1 cellular context compared by ENCODE assay signal in genomic region chr13:98047785-98048184, GRCh38.
TF ChIP-seq lines count a peak whose summit lies in the region.
"Not testable (repeated sequence)": the region's sequence is repeated elsewhere in the genome, so short reads cannot be mapped to it uniquely, and the experiment has no call there.

No MANE protein-coding gene starts in this region.

TF ChIP-seq in HepG2, 621 proteins besides CTCF, POLR2A, EP300 and RAD21 (continued from another document and continues in another):
- TF ChIP-seq CBX2 (IDR thresholded peaks at IDR 0.05; ENCODE audit: low read depth, low read length); SOX6 (IDR thresholded peaks at IDR 0.05); SOX13 (IDR thresholded peaks at IDR 0.05); FOXP1 (IDR thresholded peaks at IDR 0.05): not testable (repeated sequence)
- TF ChIP-seq CBX2 (CRISPR knock-in tag; IDR thresholded peaks at IDR 0.05; ENCODE audit: low read depth), result 0 out of 2 replicates have a peak, but pooled peaks have one; percentile 36
- 0 out of 2 replicates have a peak, but pooled peaks have one; percentile 30 for TF ChIP-seq REPIN1 (CRISPR knock-in tag; IDR thresholded peaks at IDR 0.05; ENCODE audit: borderline replicate concordance, low read depth)
- 0 out of 2 replicates have a peak, but pooled peaks have one; percentile 33 for TF ChIP-seq FOXK1 (CRISPR knock-in tag; IDR thresholded peaks at IDR 0.05; ENCODE audit: borderline replicate concordance, low read depth)
- TF ChIP-seq ZGPAT (CRISPR knock-in tag; IDR thresholded peaks at IDR 0.05), result peak; percentile 50; the same call in 1 of the 2 replicates
- 0 out of 2 replicates have a peak, but pooled peaks have one; percentile 29 for TF ChIP-seq SOX6 (CRISPR knock-in tag; IDR thresholded peaks at IDR 0.05)
- TF ChIP-seq IRF2 (CRISPR knock-in tag; IDR thresholded peaks at IDR 0.05), result 0 out of 2 replicates have a peak, but pooled peaks have one; percentile 38
- peak; percentile 63; the same call in 1 of the 2 replicates for TF ChIP-seq NCOR1 (IDR thresholded peaks at IDR 0.05; ENCODE audit: borderline replicate concordance, low read length)
- peak; percentile 87 for TF ChIP-seq HNF4A (CRISPR knock-in tag; IDR thresholded peaks at IDR 0.05)
- peak; percentile 41 for TF ChIP-seq ZMYM3 (CRISPR knock-in tag; IDR thresholded peaks at IDR 0.05)
- 0 out of 2 replicates have a peak, but pooled peaks have one; percentile 38 for TF ChIP-seq HDAC2 (CRISPR knock-in tag; IDR thresholded peaks at IDR 0.05)
- TF ChIP-seq TEAD3 (CRISPR knock-in tag; optimal IDR thresholded peaks at IDR 0.05; ENCODE audit: borderline replicate concordance), result peak; percentile 75
- TF ChIP-seq HDAC1 (CRISPR knock-in tag; IDR thresholded peaks at IDR 0.05), result peak; percentile 51; the same call in 1 of the 2 replicates
- peak; percentile 46; the same call in 1 of the 2 replicates for TF ChIP-seq ZNF687 (CRISPR knock-in tag; IDR thresholded peaks at IDR 0.05)
- 0 out of 4 replicates have a peak, but pooled peaks of 1 of the 2 experiments have one; percentile 20 for TF ChIP-seq SOX13 (CRISPR knock-in tag; conservative IDR thresholded peaks at IDR 0.05 in 1 of 2, IDR thresholded peaks at IDR 0.05 in 1 of 2)
- TF ChIP-seq ETV5 (CRISPR knock-in tag; IDR thresholded peaks at IDR 0.05; ENCODE audit: borderline replicate concordance), result peak; percentile 63; the same call in 1 of the 2 replicates
- peak; percentile 42; the same call in 1 of the 2 replicates for TF ChIP-seq MAX (IDR thresholded peaks at IDR 0.05)
- TF ChIP-seq ESRRA (CRISPR knock-in tag; IDR thresholded peaks at IDR 0.05; ENCODE audit: low read depth), result peak; percentile 75; the same call in 1 of the 2 replicates
- peak; percentile 25; the same call in 1 of the 2 replicates for TF ChIP-seq FOXA3 (CRISPR knock-in tag; IDR thresholded peaks at IDR 0.05)
- TF ChIP-seq BCL6 (CRISPR knock-in tag; IDR thresholded peaks at IDR 0.05), result peak; percentile 53; the same call in 1 of the 2 replicates
- peak; percentile 23; the same call in 1 of the 2 replicates for TF ChIP-seq GATAD2A (CRISPR knock-in tag; IDR thresholded peaks at IDR 0.05)
- TF ChIP-seq ZNF670 (CRISPR knock-in tag; IDR thresholded peaks at IDR 0.05; ENCODE audit: borderline replicate concordance), result 0 out of 2 replicates have a peak, but pooled peaks have one; percentile 41
- TF ChIP-seq FOXP1 (CRISPR knock-in tag; IDR thresholded peaks at IDR 0.05), result peak; percentile 58; the same call in 1 of the 2 replicates
- peak; percentile 46; the same call in 1 of the 2 replicates for TF ChIP-seq SAP130 (CRISPR knock-in tag; IDR thresholded peaks at IDR 0.05; ENCODE audit: low read depth)
- 0 out of 2 replicates have a peak, but pooled peaks have one; percentile 11 for TF ChIP-seq SOX5 (CRISPR knock-in tag; IDR thresholded peaks at IDR 0.05; ENCODE audit: borderline replicate concordance)
- TF ChIP-seq NCOA2 (CRISPR knock-in tag; IDR thresholded peaks at IDR 0.05), result 0 out of 2 replicates have a peak, but pooled peaks have one; percentile 13
- TF ChIP-seq TARDBP (CRISPR knock-in tag; IDR thresholded peaks at IDR 0.05), result peak; percentile 57; the same call in 1 of the 2 replicates
- TF ChIP-seq ZBTB33 (CRISPR knock-in tag; IDR thresholded peaks at IDR 0.05), result peak; percentile 58
- TF ChIP-seq SPEN (CRISPR knock-in tag; IDR thresholded peaks at IDR 0.05; ENCODE audit: low read depth), result peak; percentile 61
- TF ChIP-seq SALL1 (CRISPR knock-in tag; IDR thresholded peaks at IDR 0.05), result peak; percentile 82
- TF ChIP-seq ZBTB38 (CRISPR knock-in tag; IDR thresholded peaks at IDR 0.05), result peak; percentile 51; the same call in 1 of the 2 replicates
- TF ChIP-seq ZBTB7B (CRISPR knock-in tag; IDR thresholded peaks at IDR 0.05), result peak; percentile 44; the same call in 1 of the 2 replicates
- TF ChIP-seq SKI (IDR thresholded peaks at IDR 0.05; ENCODE audit: partially characterized antibody), result peak; percentile 89
- peak; percentile 88 for TF ChIP-seq SKIL (CRISPR knock-in tag; IDR thresholded peaks at IDR 0.05; ENCODE audit: borderline replicate concordance)
- peak; percentile 56 for TF ChIP-seq NR2F6 (IDR thresholded peaks at IDR 0.05)
- TF ChIP-seq NR2F6 (CRISPR knock-in tag; IDR thresholded peaks at IDR 0.05), result peak; percentile 82
- TF ChIP-seq HMG20A (CRISPR knock-in tag; IDR thresholded peaks at IDR 0.05; ENCODE audit: borderline replicate concordance), result peak; percentile 33; the same call in 1 of the 2 replicates
- peak; percentile 82; the same call in 1 of the 2 replicates for TF ChIP-seq ZNF501 (CRISPR knock-in tag; IDR thresholded peaks at IDR 0.05)
- peak; percentile 25; the same call in 1 of the 2 replicates for TF ChIP-seq ZNF574 (CRISPR knock-in tag; IDR thresholded peaks at IDR 0.05)
- peak; percentile 46; the same call in 1 of the 2 replicates for TF ChIP-seq TBX2 (CRISPR knock-in tag; IDR thresholded peaks at IDR 0.05; ENCODE audit: borderline replicate concordance)
- TF ChIP-seq ZBTB34 (CRISPR knock-in tag; IDR thresholded peaks at IDR 0.05), result 0 out of 2 replicates have a peak, but pooled peaks have one; percentile 29
- peak; percentile 85 for TF ChIP-seq ARID5B (CRISPR knock-in tag; IDR thresholded peaks at IDR 0.05)
